Comparison of ENCODE assay signal across 18 cellular contexts in the genomic region with DNA sequence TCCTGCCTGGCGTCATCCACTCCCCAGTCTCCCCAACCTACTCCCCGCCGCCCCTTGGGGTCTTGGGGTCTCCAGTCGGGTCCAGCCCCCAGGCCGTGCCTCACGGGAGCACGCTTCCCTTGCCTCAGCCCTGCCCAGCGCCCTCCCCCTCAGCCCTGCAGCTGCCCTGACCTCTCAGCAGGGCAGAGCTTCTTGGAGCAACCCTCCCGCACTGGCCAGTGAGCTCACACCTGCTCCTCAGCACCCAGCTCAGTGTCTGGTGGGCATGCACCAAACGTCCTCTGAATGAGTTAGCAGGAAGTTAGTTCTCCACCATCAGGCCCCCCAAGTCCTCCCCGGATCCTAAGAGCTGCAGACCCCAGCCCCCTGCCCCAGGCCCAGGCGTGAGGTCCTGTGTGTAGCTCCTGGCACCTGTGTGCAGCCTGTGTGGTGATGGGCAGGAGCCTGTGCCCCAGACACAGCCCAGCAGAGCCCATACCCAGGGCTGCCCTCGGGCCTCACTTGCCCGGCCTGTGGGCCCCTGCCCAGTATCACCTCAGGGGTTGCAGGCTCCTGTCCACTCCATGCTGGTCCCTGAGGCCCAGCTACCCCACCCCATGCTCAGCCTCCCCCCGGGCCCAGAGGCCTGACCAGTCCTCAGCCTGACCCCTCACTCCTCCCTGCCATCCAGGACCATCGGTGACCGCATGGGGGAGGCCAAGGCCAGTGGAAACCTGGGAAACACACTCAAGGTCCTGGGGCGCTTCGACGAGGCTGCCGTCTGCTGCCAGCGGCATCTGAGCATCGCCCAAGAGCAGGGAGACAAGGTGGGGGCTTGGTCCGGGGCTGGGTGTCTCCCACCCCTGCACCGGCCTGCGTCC. TPM values are rescaled to one million over a fixed set of nuclear protein-coding genes. Genes with fewer than 3 reads are reported as not detected.
DNase-seq lines count a peak whose midpoint lies in the region; ATAC-seq and TF ChIP-seq lines count a peak whose summit lies in the region.
"Had no signal": no experiment of that assay in that cellular context is flagged by ENCODE, and none has a peak within 500 bp of the region (broad histone marks: within the 10 kb centered on the region; RNA-seq: fewer than 3 reads in every experiment).

No MANE protein-coding gene starts in this region.

- no peak overlapping the region for H2BK15ac ChIP-seq in mesendoderm (replicated peaks; ENCODE audit: low read depth)

- H4K8ac ChIP-seq in mesendoderm (ENCODE audit: low read depth, low read length): no peak overlapping the region

- H3K9ac ChIP-seq in fibroblast of lung (ENCODE audit: insufficient read depth, low read length) (peak overlapping the region; percentile 23), mesendoderm (ENCODE audit: low read length) (no peak overlapping the region)
- H3K9ac ChIP-seq: BLaER1 had no signal

- H2BK5ac ChIP-seq in mesendoderm (ENCODE audit: low read length): no peak overlapping the region

- ATAC-seq in Right ventricle myocardium superior (ENCODE audit: poor library complexity) (no peak), upper lobe of left lung (ENCODE audit: low FRiP score in 2 of 2) (no peak)

- H3K23ac ChIP-seq in mesendoderm (ENCODE audit: low read length): no peak overlapping the region

- H3K56ac ChIP-seq in mesendoderm (ENCODE audit: low read length): no peak overlapping the region

- H4K5ac ChIP-seq in mesendoderm (ENCODE audit: low read length): no peak overlapping the region

- H3K4me2 ChIP-seq in fibroblast of lung (ENCODE audit: extremely low read depth, insufficient read depth, low read length): no peak overlapping the region
- no peak overlapping the region for H3K4me2 ChIP-seq in mesendoderm (ENCODE audit: low read length)
- H3K4me2 ChIP-seq: BLaER1 had no signal

- intact Hi-C loops in Right ventricle myocardium superior (cut with DNase I): no loop called here

- peaks cover 37% of the 10 kb centered on the region for H3K79me2 ChIP-seq in fibroblast of lung (ENCODE audit: control insufficient read depth, insufficient read depth, low read length)
- H3K79me2 ChIP-seq in mesendoderm (ENCODE audit: control insufficient read depth, insufficient read depth, low read length): no peaks in the 10 kb centered on the region

- no peak overlapping the region for H2AK5ac ChIP-seq in mesendoderm (ENCODE audit: low read length)

- H2AFZ ChIP-seq in fibroblast of lung (ENCODE audit: low read length): no peak overlapping the region

- no peaks in the 10 kb centered on the region for H3K27me3 ChIP-seq in right atrium auricular region
- no peaks in the 10 kb centered on the region for H3K27me3 ChIP-seq in fibroblast of lung (ENCODE audit: control insufficient read depth, insufficient read depth, low read length)
- no peaks in the 10 kb centered on the region for H3K27me3 ChIP-seq in upper lobe of left lung
- H3K27me3 ChIP-seq in mesendoderm (ENCODE audit: insufficient read depth, low read length, poor library complexity): no peaks in the 10 kb centered on the region
- H3K27me3 ChIP-seq: BLaER1, MG63, SJSA1 had no signal

- H3K4me3 ChIP-seq in right atrium auricular region (no peak overlapping the region), fibroblast of lung (replicated peaks in 1 of 4; ENCODE audit: control extremely low read depth in 1 of 4, insufficient read depth in 1 of 4, low read depth in 3 of 4, low read length in 4 of 4) (no peak overlapping the region), upper lobe of left lung (no peak overlapping the region), mesendoderm (ENCODE audit: low read length) (no peak overlapping the region)
- H3K4me3 ChIP-seq: BLaER1, MG63 had no signal

- no peak for TF ChIP-seq EP300 in upper lobe of left lung (IDR thresholded peaks at IDR 0.05)

- H3K27ac ChIP-seq in right atrium auricular region (peak overlapping the region; percentile 16 to 36), fibroblast of lung (ENCODE audit: insufficient read depth, low read length) (peak overlapping the region; percentile 20), upper lobe of left lung (peak overlapping the region; percentile 30 to 73 (median 47)), mesendoderm (ENCODE audit: low read depth, low read length) (no peak overlapping the region)
- H3K27ac ChIP-seq: BLaER1 had no signal

- no peak for TF ChIP-seq POLR2A in upper lobe of left lung (IDR thresholded peaks at IDR 0.05)

- no peak for DNase-seq in right atrium auricular region (ENCODE audit: low spot score)
- no peak for DNase-seq in Right ventricle myocardium superior
- peak; percentile 22 for DNase-seq in amniotic epithelial cell (ENCODE audit: low read depth)
- DNase-seq in fibroblast of lung (ENCODE audit: low read depth in 2 of 2): no peak
- DNase-seq in upper lobe of left lung: peak in 1 of 2 donors; percentile 74
- no peak for DNase-seq in mesendoderm
- DNase-seq in NK-92 treated with Interleukin-12 subunit alpha and Interleukin-12 subunit beta, amount 100 ng/mL, for 24 hours (lab: John Stamatoyannopoulos, UW): no peak
- DNase-seq: CD4-positive, CD25-positive, alpha-beta regulatory T cell; KG1; MG63; NCI-H1105 treated with DMSO at 0.1 percent for 48 hours; NCI-H146; NCI-H2029; NCI-H446 treated with DMSO at 0.1 percent for 48 hours; NCI-H526 treated with DMSO at 0.1 percent for 48 hours had no signal

- H3K4ac ChIP-seq in mesendoderm (ENCODE audit: low read depth, low read length): no peak overlapping the region

- H3K18ac ChIP-seq in mesendoderm (ENCODE audit: low read length): no peak overlapping the region

- H4K20me1 ChIP-seq in fibroblast of lung (ENCODE audit: control insufficient read depth, extremely low read depth, insufficient read depth, low read length): no peaks in the 10 kb centered on the region

- no peak for TF ChIP-seq CTCF in right atrium auricular region (IDR thresholded peaks at IDR 0.05)
- TF ChIP-seq CTCF in fibroblast of lung (conservative IDR thresholded peaks at IDR 0.05 in 1 of 2, IDR thresholded peaks at IDR 0.05 in 1 of 2; ENCODE audit: low read depth in 1 of 2, low read length in 2 of 2): no peak
- TF ChIP-seq CTCF in upper lobe of left lung (IDR thresholded peaks at IDR 0.05): no peak

- no peak overlapping the region for H2BK120ac ChIP-seq in mesendoderm (ENCODE audit: low read depth, low read length)

- H3K36me3 ChIP-seq in right atrium auricular region: peaks cover 26% of the 10 kb centered on the region
- peaks cover 47% of the 10 kb centered on the region for H3K36me3 ChIP-seq in fibroblast of lung (ENCODE audit: control insufficient read depth, insufficient read depth, low read length)
- peaks cover 0 to 25% (median 8%) of the 10 kb centered on the region in 4 donors for H3K36me3 ChIP-seq in upper lobe of left lung
- H3K36me3 ChIP-seq in mesendoderm (ENCODE audit: control insufficient read depth, insufficient read depth, low read length): no peaks in the 10 kb centered on the region

- H3K79me1 ChIP-seq in mesendoderm (ENCODE audit: low read length): no peaks in the 10 kb centered on the region

- H3K9me3 ChIP-seq in right atrium auricular region (no peaks in the 10 kb centered on the region), fibroblast of lung (ENCODE audit: control insufficient read depth, insufficient read depth, low read depth, low read length) (no peaks in the 10 kb centered on the region), upper lobe of left lung (no peaks in the 10 kb centered on the region)
- H3K9me3 ChIP-seq: BLaER1, MG63, SJSA1 had no signal

- peaks cover 0 to 18% of the 10 kb centered on the region in 2 donors for H3K4me1 ChIP-seq in right atrium auricular region
- H3K4me1 ChIP-seq in fibroblast of lung (ENCODE audit: control insufficient read depth, extremely low read depth, insufficient read depth, low read length): no peaks in the 10 kb centered on the region
- H3K4me1 ChIP-seq in upper lobe of left lung: no peaks in the 10 kb centered on the region
- H3K4me1 ChIP-seq in mesendoderm (ENCODE audit: control insufficient read depth, low read depth, low read length): no peaks in the 10 kb centered on the region

- WGBS in upper lobe of left lung, 2 donors: 77 to 93% methylated on average over 11 to 23 of the region's 26 CpGs
- WGBS in mesendoderm (ENCODE audit: extremely low coverage, insufficient coverage, low lambda C conversion rate): no CpG with 5 or more reads among the region's 26 CpGs

RNA-seq across cellular contexts. Expression of gene GPSM1, which starts 8.2 kb away (rescaled TPM):
- total RNA-seq in right atrium auricular region (10 to 100 TPM; 39.4 to 44.5 TPM), Right ventricle myocardium superior (50.3 TPM), fibroblast of lung (54.2 and 60.3 TPM in 2 replicates), upper lobe of left lung (10 to 100 TPM; 10.0 to 78.6 (median 24.2) TPM)
- 15.8 and 17.2 TPM in 2 replicates for polyA plus RNA-seq in fibroblast of lung
- polyA plus RNA-seq in fibroblast of lung (2012): 42.7 and 50.3 TPM in 2 replicates
- 18.7 and 34.0 TPM in 2 replicates for polyA minus RNA-seq in fibroblast of lung (ENCODE audit: low replicate concordance)
- polyA plus RNA-seq in mesendoderm (2013, experiment 1 of 2): 8.2 TPM
- 8.6 TPM for polyA plus RNA-seq in mesendoderm (2013, experiment 2 of 2)

RNA-seq across cellular contexts. Expression of gene DNLZ, which starts 28.0 kb away (rescaled TPM):
- total RNA-seq in right atrium auricular region: 10 to 100 TPM; 15.4 to 36.6 TPM
- total RNA-seq in Right ventricle myocardium superior: 39.9 TPM
- 14.2 and 14.6 TPM in 2 replicates for total RNA-seq in fibroblast of lung
- 5.8 and 7.4 TPM in 2 replicates for polyA plus RNA-seq in fibroblast of lung
- polyA plus RNA-seq in fibroblast of lung (2012): 19.1 and 21.3 TPM in 2 replicates
- polyA minus RNA-seq in fibroblast of lung (ENCODE audit: low replicate concordance): 0.47 and 4.8 TPM in 2 replicates
- total RNA-seq in upper lobe of left lung: 10 to 100 TPM in 5 of 6 donors, 1 to 10 TPM in 1; 5.2 to 35.9 (median 19.4) TPM
- 18.9 TPM for polyA plus RNA-seq in mesendoderm (2013, experiment 1 of 2)
- polyA plus RNA-seq in mesendoderm (2013, experiment 2 of 2): 19.7 TPM

RNA-seq across cellular contexts. Expression of gene CCDC187, which starts 31.6 kb away (rescaled TPM):
- total RNA-seq in right atrium auricular region (not detected), Right ventricle myocardium superior (not detected), fibroblast of lung (not detected in 2 replicates), upper lobe of left lung (10 to 100 TPM in 3 of 6 donors, 1 to 10 TPM in 2, under 1 TPM in 1; 0.17 to 22.3 (median 10.0) TPM)
- under 0.01 TPM in 1 of 2 replicates, not detected in the other for polyA plus RNA-seq in fibroblast of lung
- polyA plus RNA-seq in fibroblast of lung (2012): not detected in 2 replicates
- polyA minus RNA-seq in fibroblast of lung (ENCODE audit: low replicate concordance): not detected in 2 replicates
- polyA plus RNA-seq in mesendoderm (2013, experiment 1 of 2): under 0.01 TPM
- polyA plus RNA-seq in mesendoderm (2013, experiment 2 of 2): under 0.01 TPM
- total RNA-seq: CD4-positive, CD25-positive, alpha-beta regulatory T cell; Daoy; SJSA1 had no signal
- polyA plus RNA-seq: CD4-positive, CD25-positive, alpha-beta regulatory T cell had no signal

RNA-seq across cellular contexts. Expression of gene CARD9, which starts 37.9 kb away (rescaled TPM):
- total RNA-seq in right atrium auricular region: 1 to 10 TPM in 1 of 2 donors, under 1 TPM in 1; 0.15 to 1.1 TPM
- total RNA-seq in Right ventricle myocardium superior: 0.78 TPM
- total RNA-seq in fibroblast of lung: 1.0 and 3.3 TPM in 2 replicates
- polyA plus RNA-seq in fibroblast of lung: 0.16 and 0.69 TPM in 2 replicates
- polyA plus RNA-seq in fibroblast of lung (2012): 0.75 and 1.6 TPM in 2 replicates
- 0.11 and 1.1 TPM in 2 replicates for polyA minus RNA-seq in fibroblast of lung (ENCODE audit: low replicate concordance)
- 10 to 100 TPM in 5 of 6 donors, 1 to 10 TPM in 1; 3.5 to 30.4 (median 16.8) TPM for total RNA-seq in upper lobe of left lung
- polyA plus RNA-seq in mesendoderm (2013, experiment 1 of 2): 0.29 TPM
- polyA plus RNA-seq in mesendoderm (2013, experiment 2 of 2): 0.20 TPM
